Comparison of ENCODE assay signal across 16 cellular contexts in the genomic region with DNA sequence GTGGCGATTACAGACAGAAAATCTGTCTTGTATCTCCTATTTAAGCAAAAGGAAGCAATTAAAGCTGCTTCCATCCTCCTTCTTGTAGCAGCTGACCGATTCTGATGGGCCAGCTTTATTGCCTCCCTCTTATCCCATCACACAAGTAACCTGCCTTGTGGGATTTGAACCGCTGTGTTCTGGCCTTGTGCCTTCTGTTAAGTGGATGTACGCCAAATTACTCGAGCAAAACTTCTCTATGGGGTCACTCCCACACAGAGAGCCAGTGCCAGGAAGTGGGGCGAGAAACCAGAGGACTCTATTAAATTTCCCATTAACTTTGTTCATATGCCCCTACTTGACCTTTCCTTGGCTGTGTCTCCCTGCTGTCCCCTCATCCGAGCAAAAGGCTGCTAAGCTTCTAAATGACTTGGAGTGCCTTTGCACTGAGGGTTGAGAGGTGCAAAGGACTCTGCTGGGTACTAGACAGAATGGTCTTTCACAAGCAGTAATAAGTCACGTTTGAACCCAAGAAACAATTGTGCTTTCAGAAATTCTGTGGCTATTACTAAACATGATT.
"Had no signal": no experiment of that assay in that cellular context is flagged by ENCODE, and none has a peak within 500 bp of the region (broad histone marks: within the 10 kb centered on the region; RNA-seq: fewer than 3 reads in every experiment).

No MANE protein-coding gene starts in this region.

- H3K79me2 ChIP-seq: hepatocyte had no signal

- H3K36me3 ChIP-seq: lower lobe of right lung, neutrophil, upper lobe of right lung had no signal

- H3K27ac ChIP-seq: hepatocyte, lower lobe of right lung, neutrophil, upper lobe of right lung had no signal

- DNase-seq: activated CD4-positive, alpha-beta T cell treated with anti-CD3 and anti-CD28 coated beads, Interleukin-2, amount 50 U/mL, for 1 hour; activated CD4-positive, CD25-positive, alpha-beta regulatory T cell; activated naive CD4-positive, alpha-beta T cell treated with anti-CD3 and anti-CD28 coated beads for 36 hours; activated naive CD8-positive, alpha-beta T cell treated with anti-CD3 and anti-CD28 coated beads, Interleukin-2, amount 50 U/mL, for 24 hours; activated T-cell treated with anti-CD3 and anti-CD28 coated beads for 4 hours; aorta; islet precursor cell; lower lobe of right lung; retina; stimulated activated naive CD8-positive, alpha-beta T cell treated with anti-CD3 and anti-CD28 coated beads, Interleukin-15, Interleukin-2, amounts not matched to agents 100 U/mL and 50 U/mL, for 24 hours; SW 1271; upper lobe of right lung had no signal

- H2AFZ ChIP-seq: hepatocyte had no signal

- H3K4me3 ChIP-seq: hepatocyte, lower lobe of right lung, smooth muscle cell, upper lobe of right lung had no signal

- H3K9me3 ChIP-seq: lower lobe of right lung, neutrophil, upper lobe of right lung had no signal

- H3K4me1 ChIP-seq: lower lobe of right lung, upper lobe of right lung had no signal

- H3K4me2 ChIP-seq: hepatocyte, smooth muscle cell had no signal

- FAIRE-seq: bronchial epithelial cell had no signal

- H3K27me3 ChIP-seq: hepatocyte, neutrophil, upper lobe of right lung had no signal

- ATAC-seq: activated naive CD8-positive, alpha-beta T cell treated with anti-CD3 and anti-CD28 coated beads, Interleukin-2, amount 50 U/mL, for 24 hours; lower lobe of right lung; stimulated activated naive CD8-positive, alpha-beta T cell treated with anti-CD3 and anti-CD28 coated beads, Interleukin-15, Interleukin-2, amounts not matched to agents 100 U/mL and 50 U/mL, for 24 hours; upper lobe of right lung had no signal
